23 cellular contexts compared by ENCODE assay signal in the genomic region with DNA sequence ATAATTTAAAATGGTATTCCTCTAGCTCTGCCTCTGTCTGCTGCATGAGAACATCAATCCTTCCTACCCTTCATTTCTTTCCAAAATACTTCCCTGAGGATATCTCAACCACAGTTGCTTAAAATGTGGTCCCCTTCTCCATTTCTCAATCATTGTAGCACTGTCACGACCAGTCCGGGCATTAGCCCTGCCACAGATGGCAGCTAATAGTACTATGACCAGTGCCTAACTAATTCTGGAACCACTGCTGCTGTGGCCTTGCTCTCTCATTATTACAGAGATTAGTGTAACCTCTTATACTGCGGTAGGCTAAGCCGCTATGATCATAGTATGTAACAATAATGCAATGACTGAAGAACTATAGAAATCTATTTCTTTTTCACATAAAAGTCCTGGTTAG.
"Had no signal": no experiment of that assay in that cellular context is flagged by ENCODE, and none has a peak within 500 bp of the region (broad histone marks: within the 10 kb centered on the region; RNA-seq: fewer than 3 reads in every experiment).

No MANE protein-coding gene starts in this region.

- H3K36me3 Mint-ChIP-seq: mesothelial cell of epicardium; natural killer cell treated with Interleukin-12 subunit alpha and Interleukin-12 subunit beta and Interleukin-15 and Interleukin-18, amount 100 ng/mL, for 72 hours had no signal

- FAIRE-seq: urothelium cell line had no signal

- H3K4me1 Mint-ChIP-seq: naive thymus-derived CD4-positive, alpha-beta T cell; stimulated activated naive B cell treated with anti-CD40 and anti-IgM and Interleukin-4, amounts not matched to agents 10 μg/mL and 1 μg/mL and 100 μg/mL, for 72 hours had no signal

- H3K9me3 Mint-ChIP-seq: mesothelial cell of epicardium; naive thymus-derived CD4-positive, alpha-beta T cell; natural killer cell treated with Interleukin-12 subunit alpha and Interleukin-12 subunit beta and Interleukin-15 and Interleukin-18, amount 100 ng/mL, for 72 hours; stimulated activated naive B cell treated with anti-CD40 and anti-IgM and Interleukin-4, amounts not matched to agents 10 μg/mL and 1 μg/mL and 100 μg/mL, for 72 hours had no signal

- H3K4me3 Mint-ChIP-seq: mesothelial cell of epicardium; naive thymus-derived CD4-positive, alpha-beta T cell; natural killer cell treated with Interleukin-12 subunit alpha and Interleukin-12 subunit beta and Interleukin-15 and Interleukin-18, amount 100 ng/mL, for 72 hours; stimulated activated naive B cell treated with anti-CD40 and anti-IgM and Interleukin-4, amounts not matched to agents 10 μg/mL and 1 μg/mL and 100 μg/mL, for 72 hours had no signal

- H3K27ac Mint-ChIP-seq: mesothelial cell of epicardium; naive thymus-derived CD4-positive, alpha-beta T cell; natural killer cell treated with Interleukin-12 subunit alpha and Interleukin-12 subunit beta and Interleukin-15 and Interleukin-18, amount 100 ng/mL, for 72 hours; progenitor cell of endocrine pancreas; stimulated activated naive B cell treated with anti-CD40 and anti-IgM and Interleukin-4, amounts not matched to agents 10 μg/mL and 1 μg/mL and 100 μg/mL, for 72 hours had no signal

- H3K27me3 Mint-ChIP-seq: naive thymus-derived CD4-positive, alpha-beta T cell; natural killer cell treated with Interleukin-12 subunit alpha and Interleukin-12 subunit beta and Interleukin-15 and Interleukin-18, amount 100 ng/mL, for 72 hours; progenitor cell of endocrine pancreas; stimulated activated naive B cell treated with anti-CD40 and anti-IgM and Interleukin-4, amounts not matched to agents 10 μg/mL and 1 μg/mL and 100 μg/mL, for 72 hours had no signal

- ATAC-seq: naive thymus-derived CD4-positive, alpha-beta T cell; natural killer cell treated with Interleukin-12 subunit alpha and Interleukin-12 subunit beta and Interleukin-15 and Interleukin-18, amount 100 ng/mL, for 72 hours; right lobe of liver; stimulated activated naive B cell treated with anti-CD40 and anti-IgM and Interleukin-4, amounts not matched to agents 10 μg/mL and 1 μg/mL and 100 μg/mL, for 72 hours; stimulated activated naive CD8-positive, alpha-beta T cell treated with anti-CD3 and anti-CD28 coated beads, Interleukin-15, Interleukin-2, amounts not matched to agents 100 U/mL and 50 U/mL, for 24 hours; upper lobe of right lung had no signal

- H3K27ac ChIP-seq: left ventricle myocardium inferior, ovary, right atrium auricular region, right lobe of liver, skin epidermis, testis, thyroid gland, upper lobe of right lung had no signal

- DNase-seq: islet precursor cell; left ventricle myocardium inferior; mesendoderm; naive thymus-derived CD4-positive, alpha-beta T cell; ovary; right lobe of liver; stimulated activated CD4-positive, alpha-beta T cell treated with anti-CD3 and anti-CD28 coated beads, Interleukin-12 subunit alpha, Interleukin-12 subunit beta, amount 100 ng/mL, for 4 hours; stimulated activated CD4-positive, alpha-beta T cell treated with anti-CD3 and anti-CD28 coated beads, Interleukin-15, amount 100 ng/mL, for 24 hours; stimulated activated CD4-positive, alpha-beta T cell treated with anti-CD3 and anti-CD28 coated beads, Interleukin-2, amount 100 ng/mL, for 24 hours; stimulated activated CD4-positive, alpha-beta T cell treated with anti-CD3 and anti-CD28 coated beads, Interleukin-4, amount 100 ng/mL, for 1 hour; stimulated activated naive B cell treated with anti-CD40 and anti-IgM and Interleukin-4, amounts not matched to agents 10 μg/mL and 1 μg/mL and 100 μg/mL, for 72 hours; stimulated activated naive CD8-positive, alpha-beta T cell treated with anti-CD3 and anti-CD28 coated beads, Interleukin-15, Interleukin-2, amounts not matched to agents 100 U/mL and 50 U/mL, for 24 hours; stomach; testis; thyroid gland; trophoblast cell; upper lobe of right lung had no signal
